Comparison of ENCODE assay signal across 26 cellular contexts in genomic region chr3:77816470-77816869, GRCh38.
"Had no signal": no experiment of that assay in that cellular context is flagged by ENCODE, and none has a peak within 500 bp of the region (broad histone marks: within the 10 kb centered on the region; RNA-seq: fewer than 3 reads in every experiment).

No MANE protein-coding gene starts in this region.

- H2AFZ ChIP-seq: neural progenitor cell, parathyroid adenoma had no signal

- H3K4me3 ChIP-seq: heart right ventricle, lower lobe of right lung, neural progenitor cell, smooth muscle cell, suprapubic skin, transverse colon, upper lobe of right lung, uterus had no signal

- H3K4me1 Mint-ChIP-seq: immature natural killer cell; nephron; stimulated activated naive CD8-positive, alpha-beta T cell treated with anti-CD3 and anti-CD28 coated beads, Interleukin-15, amount 100 ng/mL, for 72 hours had no signal

- H3K4me3 Mint-ChIP-seq: immature natural killer cell; nephron; neural progenitor cell; stimulated activated naive CD8-positive, alpha-beta T cell treated with anti-CD3 and anti-CD28 coated beads, Interleukin-15, amount 100 ng/mL, for 72 hours had no signal

- H3K4me2 ChIP-seq: neural progenitor cell, smooth muscle cell had no signal

- H3K27ac ChIP-seq: epithelial cell of prostate, heart right ventricle, lower lobe of right lung, neural progenitor cell, parathyroid adenoma, suprapubic skin, transverse colon, upper lobe of right lung, uterus had no signal

- H3K27me3 ChIP-seq: heart right ventricle, neural progenitor cell, suprapubic skin, transverse colon, upper lobe of right lung, uterus had no signal

- H3K36me3 Mint-ChIP-seq: immature natural killer cell, neural progenitor cell had no signal

- H3K9ac ChIP-seq: neural progenitor cell, parathyroid adenoma had no signal

- H3K27ac Mint-ChIP-seq: immature natural killer cell; nephron; neural progenitor cell; progenitor cell of endocrine pancreas; stimulated activated naive CD8-positive, alpha-beta T cell treated with anti-CD3 and anti-CD28 coated beads, Interleukin-15, amount 100 ng/mL, for 72 hours had no signal

- H3K9me3 Mint-ChIP-seq: neural progenitor cell had no signal

- H3K9me3 ChIP-seq: lower lobe of right lung, suprapubic skin, transverse colon, upper lobe of right lung, uterus had no signal

- H3K36me3 ChIP-seq: heart right ventricle, lower lobe of right lung, neural progenitor cell, suprapubic skin, transverse colon, upper lobe of right lung, uterus had no signal

- H3K27me3 Mint-ChIP-seq: progenitor cell of endocrine pancreas; stimulated activated naive CD8-positive, alpha-beta T cell treated with anti-CD3 and anti-CD28 coated beads, Interleukin-15, amount 100 ng/mL, for 72 hours had no signal

- H3K4me1 ChIP-seq: heart right ventricle, lower lobe of right lung, neural progenitor cell, parathyroid adenoma, suprapubic skin, transverse colon, upper lobe of right lung, uterus had no signal

- H3K79me2 ChIP-seq: parathyroid adenoma had no signal

- ATAC-seq: esophagus mucosa; heart right ventricle; left ventricle myocardium superior; lower lobe of right lung; sciatic nerve; stimulated activated naive CD8-positive, alpha-beta T cell treated with anti-CD3 and anti-CD28 coated beads, Interleukin-15, amount 100 ng/mL, for 72 hours; upper lobe of right lung had no signal

- DNase-seq: cortex of kidney; foreskin melanocyte; glutamatergic neuron; heart right ventricle; hypothalamus; immature natural killer cell; left ventricle myocardium superior; lower lobe of right lung; stimulated activated CD4-positive, alpha-beta T cell treated with anti-CD3 and anti-CD28 coated beads, Interleukin-12 subunit alpha, Interleukin-12 subunit beta, amount 100 ng/mL, for 4 hours; stimulated activated CD4-positive, alpha-beta T cell treated with anti-CD3 and anti-CD28 coated beads, Interleukin-1b, Interleukin-23, amount 100 ng/mL, for 48 hours; stimulated activated CD4-positive, alpha-beta T cell treated with anti-CD3 and anti-CD28 coated beads, Interleukin-4, amount 100 ng/mL, for 1 hour; stimulated activated CD8-positive, alpha-beta memory T cell treated with anti-CD3 and anti-CD28 coated beads, Interleukin-4, amount 100 ng/mL, for 48 hours; stimulated activated naive CD4-positive, alpha-beta T cell; stimulated activated naive CD8-positive, alpha-beta T cell treated with anti-CD3 and anti-CD28 coated beads, Interleukin-15, amount 100 ng/mL, for 72 hours; transverse colon; upper lobe of right lung; uterus had no signal
